12 cellular contexts compared by ENCODE assay signal in the genomic region with DNA sequence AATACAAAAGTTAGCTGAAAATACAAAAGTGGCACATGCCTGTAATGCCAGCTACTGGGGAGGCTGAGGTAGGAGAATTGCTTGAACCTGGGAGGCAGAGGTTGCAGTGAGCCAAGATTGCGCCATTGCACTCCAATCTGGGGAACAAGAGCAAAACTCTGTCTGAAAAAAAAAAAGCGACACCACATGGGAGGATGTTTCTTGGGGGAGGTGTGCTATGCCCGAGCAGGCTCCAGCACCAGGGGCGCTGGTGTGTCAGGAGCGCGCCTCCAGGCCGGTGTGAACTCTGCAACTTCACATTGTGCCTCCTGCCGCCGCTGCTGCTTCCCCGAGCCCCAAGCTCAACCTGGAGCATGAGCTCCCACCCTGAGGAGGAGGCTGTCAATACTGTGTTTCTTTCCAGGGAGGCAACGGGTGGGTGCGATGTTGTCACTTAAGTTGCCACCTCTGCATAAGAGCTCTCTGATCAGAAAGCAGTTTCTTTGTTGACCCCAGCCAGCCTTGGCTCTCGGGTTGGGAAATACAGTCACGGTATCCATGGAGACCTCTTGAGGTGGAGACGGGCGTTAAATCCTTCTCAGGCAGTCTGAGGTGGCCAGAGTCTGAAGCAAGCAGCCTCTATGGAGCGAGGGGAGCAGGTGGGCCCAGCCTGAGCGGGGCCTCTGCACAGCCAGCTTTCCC. TPM values are rescaled to one million over a fixed set of nuclear protein-coding genes. Genes with fewer than 3 reads are reported as not detected.
DNase-seq lines count a peak whose midpoint lies in the region; ATAC-seq, FAIRE-seq and TF ChIP-seq lines count a peak whose summit lies in the region.
"Had no signal": no experiment of that assay in that cellular context is flagged by ENCODE, and none has a peak within 500 bp of the region (broad histone marks: within the 10 kb centered on the region; RNA-seq: fewer than 3 reads in every experiment).

No MANE protein-coding gene starts in this region.

- H3K27me3 ChIP-seq in heart left ventricle = no peaks in the 10 kb centered on the region

- TF ChIP-seq POLR2A in heart left ventricle (IDR thresholded peaks at IDR 0.05) = no peak

- DNase-seq in left cardiac atrium (peak; percentile 60), heart left ventricle (no peak), kidney (no peak), type B pancreatic cell (ENCODE audit: extremely low spot score, unreplicated experiment) (no peak)
- DNase-seq in stimulated activated naive B cell treated with anti-CD40 and anti-IgM and Interleukin-4, amounts not matched to agents 10 μg/mL and 1 μg/mL and 100 μg/mL, for 72 hours = no peak
- DNase-seq: CD4-positive, CD25-positive, alpha-beta regulatory T cell; effector memory CD4-positive, alpha-beta T cell; NCI-H2029; occipital lobe had no signal

- peak in 1 of 2 donors; percentile 16 for ATAC-seq in left cardiac atrium
- ATAC-seq in heart left ventricle = no peak
- no peak for ATAC-seq in GM21423 (IDR thresholded peaks at IDR 0.05; ENCODE audit: unreplicated experiment)
- ATAC-seq in stimulated activated naive B cell treated with anti-CD40 and anti-IgM and Interleukin-4, amounts not matched to agents 10 μg/mL and 1 μg/mL and 100 μg/mL, for 72 hours (replicated peaks) = no peak
- no peak for ATAC-seq in HG03354 (IDR thresholded peaks at IDR 0.05; ENCODE audit: poor library complexity, severe bottlenecking, unreplicated experiment)

- H3K36me3 ChIP-seq in heart left ventricle = peaks cover 0 to 58% (median 2%) of the 10 kb centered on the region in 9 donors
- H3K36me3 ChIP-seq in kidney (ENCODE audit: control insufficient read depth in 1 of 2, insufficient read depth in 2 of 2, low read length in 2 of 2) = no peaks in the 10 kb centered on the region

- TF ChIP-seq CTCF in heart left ventricle (IDR thresholded peaks at IDR 0.05) (no peak), kidney (IDR thresholded peaks at IDR 0.05; ENCODE audit: borderline replicate concordance, extremely low read depth, insufficient read depth) (peak; percentile 12), type B pancreatic cell (conservative IDR thresholded peaks at IDR 0.05) (peak; percentile 63)

- WGBS in heart left ventricle, 4 donors = 82 to 87% (median 86%) methylated on average over 16 to 18 of the region's 18 CpGs

- H3K9ac ChIP-seq in kidney (ENCODE audit: low read length in 2 of 2) = no peak overlapping the region

- intact Hi-C loops in left cardiac atrium (cut with DNase I) = no loop called here
- intact Hi-C loops in heart left ventricle (cut with DNase I) = no loop called here
- intact Hi-C loops in kidney (cut with DNase I) = no loop called here

- H3K4me3 Mint-ChIP-seq in type B pancreatic cell = peak overlapping the region; percentile 51
- H3K4me3 Mint-ChIP-seq in stimulated activated naive B cell treated with anti-CD40 and anti-IgM and Interleukin-4, amounts not matched to agents 10 μg/mL and 1 μg/mL and 100 μg/mL, for 72 hours = no peak overlapping the region
- H3K4me3 Mint-ChIP-seq: CD4-positive, CD25-positive, alpha-beta regulatory T cell had no signal

- H3K9me3 ChIP-seq in heart left ventricle = no peaks in the 10 kb centered on the region
- no peaks in the 10 kb centered on the region for H3K9me3 ChIP-seq in kidney (ENCODE audit: control insufficient read depth in 1 of 2, low read length in 2 of 2)

- peak overlapping the region; percentile 59 for H3K27ac Mint-ChIP-seq in type B pancreatic cell
- H3K27ac Mint-ChIP-seq in stimulated activated naive B cell treated with anti-CD40 and anti-IgM and Interleukin-4, amounts not matched to agents 10 μg/mL and 1 μg/mL and 100 μg/mL, for 72 hours = no peak overlapping the region

- H3K9me3 Mint-ChIP-seq in type B pancreatic cell = no peaks in the 10 kb centered on the region
- no peaks in the 10 kb centered on the region for H3K9me3 Mint-ChIP-seq in stimulated activated naive B cell treated with anti-CD40 and anti-IgM and Interleukin-4, amounts not matched to agents 10 μg/mL and 1 μg/mL and 100 μg/mL, for 72 hours
- H3K9me3 Mint-ChIP-seq: CD4-positive, CD25-positive, alpha-beta regulatory T cell had no signal

- H3K27ac ChIP-seq in heart left ventricle (peak overlapping the region in 4 of 12 donors; percentile 62 to 86 (median 82)), angular gyrus (ENCODE audit: low read depth, low read length) (peak overlapping the region; percentile 47), kidney (ENCODE audit: low read depth in 2 of 2, low read length in 2 of 2) (no peak overlapping the region)

- FAIRE-seq in kidney (lab: Jason Lieb, UNC) = no peak

- H3K36me3 Mint-ChIP-seq in type B pancreatic cell = peaks cover 4% of the 10 kb centered on the region
- H3K36me3 Mint-ChIP-seq in stimulated activated naive B cell treated with anti-CD40 and anti-IgM and Interleukin-4, amounts not matched to agents 10 μg/mL and 1 μg/mL and 100 μg/mL, for 72 hours = peaks cover 37 to 48% of the 10 kb centered on the region in 2 donors

- H3K4me3 ChIP-seq in heart left ventricle = no peak overlapping the region
- no peak overlapping the region for H3K4me3 ChIP-seq in kidney (ENCODE audit: low read length in 2 of 2)

- H3K4me1 ChIP-seq in heart left ventricle = peaks cover 0 to 43% (median 24%) of the 10 kb centered on the region in 12 donors
- peaks cover 7 to 15% of the 10 kb centered on the region in 2 donors for H3K4me1 ChIP-seq in kidney (ENCODE audit: control insufficient read depth in 1 of 2, insufficient read depth in 1 of 2, low read depth in 1 of 2, low read length in 2 of 2)

- no peaks in the 10 kb centered on the region for H3K27me3 Mint-ChIP-seq in type B pancreatic cell
- H3K27me3 Mint-ChIP-seq in stimulated activated naive B cell treated with anti-CD40 and anti-IgM and Interleukin-4, amounts not matched to agents 10 μg/mL and 1 μg/mL and 100 μg/mL, for 72 hours = no peaks in the 10 kb centered on the region
- H3K27me3 Mint-ChIP-seq: CD4-positive, CD25-positive, alpha-beta regulatory T cell had no signal

- H3K4me1 Mint-ChIP-seq in type B pancreatic cell (ENCODE audit: unreplicated experiment) = peaks cover 15% of the 10 kb centered on the region
- peaks cover 15 to 30% of the 10 kb centered on the region in 2 donors for H3K4me1 Mint-ChIP-seq in stimulated activated naive B cell treated with anti-CD40 and anti-IgM and Interleukin-4, amounts not matched to agents 10 μg/mL and 1 μg/mL and 100 μg/mL, for 72 hours

RNA-seq across cellular contexts. Expression of gene DEGS2, which starts 18.9 kb away (rescaled TPM):
- under 1 TPM in 1 of 2 donors, not detected in 1; 0.18 TPM for total RNA-seq in left cardiac atrium
- total RNA-seq in heart left ventricle = under 1 TPM in 3 of 9 donors, not detected in 6; 0.22 to 0.48 (median 0.37) TPM
- under 1 TPM in 1 of 2 donors, not detected in 1; 0.08 TPM for polyA plus RNA-seq in heart left ventricle
- total RNA-seq in kidney = 28.7 TPM
- polyA plus RNA-seq in kidney (ENCODE audit: insufficient read depth, low read depth, low replicate concordance) = 25.1 TPM
- 5.2 and 7.6 TPM in 2 replicates for total RNA-seq in type B pancreatic cell (ENCODE audit: low replicate concordance)
- total RNA-seq: CD4-positive, CD25-positive, alpha-beta regulatory T cell had no signal

Comparison
In these comparisons a context has a peak if more than half of its experiments do, and no peak if none do; other contexts are left out.
1. CTCF ChIP-seq: peak in kidney (single experiment) and type B pancreatic cell (single experiment); none in heart left ventricle (0 of 12).